Comparison of ENCODE assay signal across 1 cellular context in the genomic region with DNA sequence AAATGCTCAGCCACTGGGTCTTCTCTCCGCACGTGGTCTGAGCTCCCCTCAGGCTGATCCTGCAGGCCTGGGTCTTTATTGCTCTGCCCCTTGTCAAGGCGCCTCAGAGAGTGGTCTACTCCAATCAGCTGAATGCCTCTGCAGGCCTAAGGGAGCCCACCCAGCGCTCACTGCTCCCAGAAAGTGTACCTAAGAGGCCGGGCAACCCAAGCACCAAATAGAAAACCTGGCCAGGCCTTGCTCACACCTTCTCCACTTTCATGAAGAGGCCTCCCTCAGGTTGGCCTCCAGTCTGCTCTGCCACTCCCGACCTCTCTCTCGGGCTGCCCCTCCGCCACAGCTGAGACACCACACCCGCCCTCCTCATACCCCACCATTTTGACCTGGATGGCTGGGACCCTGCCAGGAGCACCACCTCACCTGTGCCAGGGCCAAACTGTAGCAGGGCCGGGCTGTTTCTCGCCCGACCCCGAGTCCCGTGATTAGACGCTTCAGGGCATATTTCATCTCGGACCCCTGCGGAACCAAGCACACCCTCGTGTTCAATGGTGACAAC.
TF ChIP-seq lines count a peak whose summit lies in the region.

No MANE protein-coding gene starts in this region.

TF ChIP-seq in H1, 55 proteins besides CTCF, POLR2A, EP300 and RAD21:
- TF ChIP-seq EZH2 (IDR thresholded peaks at IDR 0.05; ENCODE audit: low read depth, low read length, severe bottlenecking) (no peak), SAP30 (IDR thresholded peaks at IDR 0.05; ENCODE audit: insufficient read depth, insufficient replicate concordance, low read length) (peak; percentile 16), SIN3A (conservative IDR thresholded peaks at IDR 0.05 in 1 of 2, IDR thresholded peaks at IDR 0.05 in 1 of 2; ENCODE audit: low read depth in 1 of 2, low read length in 2 of 2) (0 out of 4 replicates have a peak, but pooled peaks of 1 of the 2 experiments have one; percentile 7)
